16 cellular contexts compared by ENCODE assay signal in the genomic region with DNA sequence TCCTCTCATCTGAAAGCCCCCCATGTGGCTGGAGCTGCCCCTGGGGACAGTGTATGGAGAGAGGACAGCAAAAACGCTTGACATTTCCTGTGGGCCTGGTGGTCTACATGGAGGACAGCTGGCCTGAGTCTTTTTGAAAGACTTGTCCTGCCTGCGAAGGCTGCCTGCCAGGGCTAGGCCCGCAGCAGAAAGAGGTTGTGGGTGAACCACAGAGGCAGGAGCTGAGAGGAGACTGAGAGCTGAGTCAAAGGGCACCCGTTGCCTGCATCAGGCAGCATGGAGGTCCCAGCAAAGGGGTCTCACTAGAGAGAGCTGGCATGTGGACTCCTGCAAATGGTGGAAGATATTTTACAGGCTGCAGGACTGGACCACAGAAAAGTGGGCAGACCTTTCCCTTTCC.
"Had no signal": no experiment of that assay in that cellular context is flagged by ENCODE, and none has a peak within 500 bp of the region (broad histone marks: within the 10 kb centered on the region; RNA-seq: fewer than 3 reads in every experiment).

No MANE protein-coding gene starts in this region.

- H3K9me3 Mint-ChIP-seq: activated T-helper 2 cell treated with anti-CD3 and anti-CD28 coated beads, Interferon-gamma antibody, Interleukin-2, Interleukin-4, amounts not matched to agents 10 μg/mL and 5 μg/mL and 100 μg/mL, durations not matched to agents 14 hours and 24 hours and 36 hours; dendritic cell treated with granulocyte-macrophage colony-stimulating factor and Interleukin-4, amounts not matched to agents 40 ng/mL and 50 ng/mL, for 4 days; nephron progenitor cell had no signal

- H3K9me3 ChIP-seq: lower lobe of right lung, tibial nerve, vagina had no signal

- H3K36me3 ChIP-seq: brain microvascular endothelial cell, lower lobe of right lung, tibial nerve, vagina had no signal

- H3K4me3 ChIP-seq: lower lobe of right lung, tibial nerve, vagina had no signal

- H3K27ac ChIP-seq: brain microvascular endothelial cell, lower lobe of right lung, tibial nerve, vagina had no signal

- H3K27me3 Mint-ChIP-seq: dendritic cell treated with granulocyte-macrophage colony-stimulating factor and Interleukin-4, amounts not matched to agents 40 ng/mL and 50 ng/mL, for 4 days had no signal

- ATAC-seq: lower lobe of right lung had no signal

- H3K27me3 ChIP-seq: brain microvascular endothelial cell, tibial nerve, vagina had no signal

- H3K27ac Mint-ChIP-seq: activated T-helper 2 cell treated with anti-CD3 and anti-CD28 coated beads, Interferon-gamma antibody, Interleukin-2, Interleukin-4, amounts not matched to agents 10 μg/mL and 5 μg/mL and 100 μg/mL, durations not matched to agents 14 hours and 24 hours and 36 hours; dendritic cell treated with granulocyte-macrophage colony-stimulating factor and Interleukin-4, amounts not matched to agents 40 ng/mL and 50 ng/mL, for 4 days; nephron progenitor cell had no signal

- DNase-seq: activated CD4-positive, alpha-beta T cell treated with anti-CD3 and anti-CD28 coated beads, Interleukin-2, amount 50 U/mL, for 48 hours; activated CD4-positive, CD25-positive, alpha-beta regulatory T cell treated with anti-CD3 and anti-CD28 coated beads, Interleukin-2, amount 50 U/mL, for 72 hours; activated CD8-positive, alpha-beta memory T cell treated with anti-CD3 and anti-CD28 coated beads, Interleukin-2, amount 50 U/mL, for 4 hours; activated naive CD4-positive, alpha-beta T cell treated with anti-CD3 and anti-CD28 coated beads, Interleukin-2, amount 50 U/mL, for 16 hours; amygdala; brain microvascular endothelial cell; cerebellar nuclear complex; erythroblast; left cardiac atrium; lower lobe of right lung; nephron progenitor cell; stimulated activated CD4-positive, alpha-beta T cell treated with anti-CD3 and anti-CD28 coated beads, Interleukin-4, amount 100 ng/mL, for 24 hours had no signal

- H3K4me3 Mint-ChIP-seq: dendritic cell treated with granulocyte-macrophage colony-stimulating factor and Interleukin-4, amounts not matched to agents 40 ng/mL and 50 ng/mL, for 4 days; nephron progenitor cell had no signal
